In the genomic region with DNA sequence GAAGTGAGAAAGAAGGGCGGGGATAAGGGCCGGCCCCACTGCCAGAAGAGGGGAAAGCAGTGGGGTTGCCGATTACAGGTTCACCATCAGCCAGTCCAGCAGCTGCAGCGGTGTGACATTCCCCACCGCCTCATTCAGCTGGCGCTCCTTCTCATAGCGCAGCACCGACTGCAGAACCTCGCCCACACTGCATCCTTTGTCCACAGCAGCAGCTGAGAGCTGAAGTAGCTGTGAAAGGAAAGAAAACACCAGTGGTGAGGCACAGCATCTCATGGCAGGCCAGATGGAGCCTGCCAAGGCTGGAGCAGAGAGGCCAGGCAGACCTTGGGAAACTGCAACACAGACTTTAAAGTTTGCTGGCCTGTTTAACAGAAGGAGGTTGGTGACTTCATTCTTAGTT, we compare ENCODE assay signal across 17 cellular contexts.
"Had no signal": no experiment of that assay in that cellular context is flagged by ENCODE, and none has a peak within 500 bp of the region (broad histone marks: within the 10 kb centered on the region; RNA-seq: fewer than 3 reads in every experiment).

No MANE protein-coding gene starts in this region.

- DNase-seq: activated CD4-positive, alpha-beta T cell treated with anti-CD3 and anti-CD28 coated beads, Interleukin-2, amount 10 ng/mL, durations not matched to agents 7 days and 5 days; activated CD8-positive, alpha-beta T cell treated with anti-CD3 and anti-CD28 coated beads, Interleukin-2, amount 10 ng/mL, durations not matched to agents 7 days and 5 days; activated naive CD4-positive, alpha-beta T cell treated with anti-CD3 and anti-CD28 coated beads, Interleukin-2, amount 50 U/mL, for 16 hours; activated T-cell treated with anti-CD3 and anti-CD28 coated beads, Interleukin-2, amount 50 U/mL, for 24 hours; effector memory CD4-positive, alpha-beta T cell; esophagus squamous epithelium; nephron progenitor cell; psoas muscle; right cardiac atrium; stimulated activated CD4-positive, alpha-beta T cell treated with anti-CD3 and anti-CD28 coated beads, Interleukin-2, amount 100 ng/mL, for 24 hours; stimulated activated naive CD4-positive, alpha-beta T cell treated with Interleukin-2 at 50 U/mL for 16 hours; T-helper 1 cell; T-helper 9 cell had no signal

- H3K9me3 ChIP-seq: esophagus squamous epithelium, psoas muscle, suprapubic skin had no signal

- H3K4me3 ChIP-seq: esophagus squamous epithelium, lung, psoas muscle, suprapubic skin had no signal

- ATAC-seq: activated CD8-positive, alpha-beta T cell treated with anti-CD3 and anti-CD28 coated beads, Interleukin-2, amount 10 ng/mL, durations not matched to agents 7 days and 5 days; left lobe of liver; psoas muscle; right cardiac atrium; SK-N-SH treated with all-trans-retinoic acid at 6 μM for 48 hours had no signal

- H3K27me3 ChIP-seq: esophagus squamous epithelium, suprapubic skin had no signal

- H3K4me1 ChIP-seq: esophagus squamous epithelium, psoas muscle, suprapubic skin had no signal

- H3K27ac ChIP-seq: esophagus squamous epithelium, psoas muscle, suprapubic skin had no signal
